Comparison of ENCODE assay signal across 7 cellular contexts in the genomic region with DNA sequence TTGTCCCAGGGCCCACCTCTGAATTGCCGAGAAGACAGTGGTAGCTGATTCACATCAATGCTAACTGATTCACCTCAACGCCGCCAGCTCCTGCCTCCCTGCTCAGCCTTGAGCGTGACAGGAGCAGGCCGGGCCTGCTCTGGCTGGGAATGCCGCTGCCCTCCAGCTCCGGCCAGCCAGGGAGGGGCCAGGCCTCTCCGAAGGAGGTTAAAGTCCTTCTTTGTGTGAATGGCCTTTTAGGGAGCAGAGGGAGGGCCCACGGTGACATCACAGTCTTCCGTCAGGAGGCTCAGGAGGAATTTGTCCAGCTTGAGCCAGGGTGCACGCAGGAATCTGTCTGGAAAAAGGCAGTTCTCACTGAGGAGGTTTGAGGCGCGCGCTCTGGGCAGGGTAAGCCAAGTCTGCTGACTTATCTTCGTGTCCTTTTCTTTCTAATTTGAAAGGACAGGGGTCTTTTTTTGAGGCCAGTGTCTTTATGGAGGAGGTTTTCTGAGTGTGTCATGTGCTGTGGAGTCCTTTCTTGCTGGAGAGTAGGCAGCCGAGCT.
DNase-seq lines count a peak whose midpoint lies in the region; ATAC-seq and TF ChIP-seq lines count a peak whose summit lies in the region.

No MANE protein-coding gene starts in this region.

- H3K4me1 ChIP-seq in thoracic aorta (ENCODE audit: control insufficient read depth in 1 of 2, low read depth in 2 of 2), result peaks cover 32 to 70% of the 10 kb centered on the region in 2 donors

- H3K4me3 ChIP-seq in choroid plexus epithelial cell (ENCODE audit: low read depth, low read length) (peak overlapping the region; percentile 42), lower leg skin (ENCODE audit: low read depth, poor library complexity, severe bottlenecking) (no peak overlapping the region), thoracic aorta (peak overlapping the region; percentile 69)

- intact Hi-C loops in lower leg skin (cut with DNase I; ENCODE audit: low total_unique reads), result no loop called here

- 36 to 61% methylated on average over 15 to 16 of the region's 16 CpGs for WGBS in lower leg skin, 2 donors

- H3K27me3 ChIP-seq in thoracic aorta (replicated peaks; ENCODE audit: insufficient read depth), result no peaks in the 10 kb centered on the region

- H3K36me3 ChIP-seq in KOPT-K1 (ENCODE audit: insufficient read depth, low read length), result peaks cover 28% of the 10 kb centered on the region
- H3K36me3 ChIP-seq in thoracic aorta, result no peaks in the 10 kb centered on the region

- H3K27ac ChIP-seq in KOPT-K1 (ENCODE audit: low read depth, low read length, poor library complexity, severe bottlenecking) (peak overlapping the region; percentile 87), thoracic aorta (peak overlapping the region; percentile 93 to 96)

- TF ChIP-seq POLR2A in lower leg skin (IDR thresholded peaks at IDR 0.05), result no peak

- ATAC-seq in thoracic aorta (ENCODE audit: insufficient number of reproducible peaks, low FRiP score, low read depth), result peak; percentile 86
- no peak for ATAC-seq in HG02840 (IDR thresholded peaks at IDR 0.05; ENCODE audit: low FRiP score, unreplicated experiment)

- DNase-seq in choroid plexus epithelial cell (ENCODE audit: low read depth) (peak; percentile 95), lower leg skin (ENCODE audit: low spot score in 2 of 2) (peak; percentile 58 to 94), thoracic aorta (ENCODE audit: low spot score) (peak; percentile 71), NCI-H2107 (lab: John Stamatoyannopoulos, UW) (no peak), NAMALWA (ENCODE audit: low spot score) (no peak)

- no peak for TF ChIP-seq CTCF in choroid plexus epithelial cell (conservative IDR thresholded peaks at IDR 0.05; ENCODE audit: low read depth, low read length)
- TF ChIP-seq CTCF in lower leg skin (IDR thresholded peaks at IDR 0.05), result no peak
- no peak for TF ChIP-seq CTCF in thoracic aorta (IDR thresholded peaks at IDR 0.05)

- H3K9me3 ChIP-seq in KOPT-K1 (ENCODE audit: insufficient read depth, low read length, poor library complexity, severe bottlenecking) (no peaks in the 10 kb centered on the region), thoracic aorta (no peaks in the 10 kb centered on the region)

Comparison
In these comparisons a context has a peak if more than half of its experiments do, and no peak if none do; other contexts are left out.
1. DNase-seq: peak in choroid plexus epithelial cell (single experiment), lower leg skin (2 of 2) and thoracic aorta (single experiment); none in NCI-H2107 (single experiment) and NAMALWA (single experiment).